1 cellular context compared by ENCODE assay signal in genomic region chr13:114279146-114279545, GRCh38.
TF ChIP-seq lines count a peak whose summit lies in the region.

No MANE protein-coding gene starts in this region.

TF ChIP-seq in HepG2, 621 proteins besides CTCF, POLR2A, EP300 and RAD21:
- TF ChIP-seq TERF1 (CRISPR knock-in tag; IDR thresholded peaks at IDR 0.05) (no peak), ZNF280D (CRISPR knock-in tag; IDR thresholded peaks at IDR 0.05) (no peak), FOXO1 (CRISPR knock-in tag; IDR thresholded peaks at IDR 0.05) (no peak), CEBPG (CRISPR knock-in tag; IDR thresholded peaks at IDR 0.05) (no peak), RORA (CRISPR knock-in tag; IDR thresholded peaks at IDR 0.05) (no peak), TP53 (CRISPR knock-in tag; conservative IDR thresholded peaks at IDR 0.05) (no peak), WIZ (CRISPR knock-in tag; IDR thresholded peaks at IDR 0.05) (no peak), ONECUT2 (CRISPR knock-in tag; IDR thresholded peaks at IDR 0.05) (no peak)
